In genomic region chr13:113210834-113211233, GRCh38 we compare ENCODE assay signal across 11 cellular contexts. TPM values are rescaled to one million over a fixed set of nuclear protein-coding genes. Genes with fewer than 3 reads are reported as not detected.
A peak's percentile ranks its signal among the peaks of the same experiment; 100 is the strongest.
DNase-seq lines count a peak whose midpoint lies in the region; ATAC-seq and TF ChIP-seq lines count a peak whose summit lies in the region.
"Had no signal": no experiment of that assay in that cellular context is flagged by ENCODE, and none has a peak within 500 bp of the region (broad histone marks: within the 10 kb centered on the region; RNA-seq: fewer than 3 reads in every experiment).

No MANE protein-coding gene starts in this region.

- H3K27me3 ChIP-seq in heart right ventricle, result no peaks in the 10 kb centered on the region
- no peaks in the 10 kb centered on the region for H3K27me3 ChIP-seq in thoracic aorta (replicated peaks; ENCODE audit: insufficient read depth)

- H3K9ac ChIP-seq in SK-N-MC (ENCODE audit: insufficient read length), result peak overlapping the region; percentile 68

- ATAC-seq in heart right ventricle (no peak), left ventricle myocardium superior (no peak), thoracic aorta (ENCODE audit: insufficient number of reproducible peaks, low FRiP score, low read depth) (no peak), HG03095 (IDR thresholded peaks at IDR 0.05; ENCODE audit: unreplicated experiment) (no peak)

- TF ChIP-seq CTCF in heart right ventricle (IDR thresholded peaks at IDR 0.05) (no peak), fibroblast of the aortic adventitia (IDR thresholded peaks at IDR 0.05; ENCODE audit: insufficient read depth, low read length) (no peak), thoracic aorta (IDR thresholded peaks at IDR 0.05) (no peak)

- intact Hi-C loops in heart right ventricle (cut with DNase I), result loop anchor here in 3 of 10 donors (10.0 kb wide), 2 partner anchors 56 to 266 kb away; partner anchors contain the start of gene PROZ (in 1 of the 3)
- intact Hi-C loops in left ventricle myocardium superior (cut with micrococcal nuclease), result no loop called here

- WGBS in heart right ventricle, 2 donors, result 59 to 72% methylated on average over 6 of the region's 6 CpGs

- peaks cover 4 to 81% (median 67%) of the 10 kb centered on the region in 9 donors for H3K4me1 ChIP-seq in heart right ventricle
- H3K4me1 ChIP-seq in thoracic aorta (ENCODE audit: control insufficient read depth in 1 of 2, low read depth in 2 of 2), result peaks cover 23 to 57% of the 10 kb centered on the region in 2 donors

- DNase-seq in heart right ventricle, result no peak
- no peak for DNase-seq in left ventricle myocardium superior
- DNase-seq in SK-N-MC (ENCODE audit: low read depth, low spot score), result no peak
- no peak for DNase-seq in fibroblast of the aortic adventitia (ENCODE audit: low read depth)
- DNase-seq in thoracic aorta (ENCODE audit: low spot score), result no peak
- no peak for DNase-seq in retina
- no peak for DNase-seq in NCI-H1048 (lab: John Stamatoyannopoulos, UW)
- DNase-seq: activated CD4-positive, alpha-beta T cell treated with anti-CD3 and anti-CD28 coated beads for 1 hour had no signal

- no peaks in the 10 kb centered on the region for H3K9me3 ChIP-seq in heart right ventricle
- H3K9me3 ChIP-seq in SK-N-MC (ENCODE audit: low read depth, low read length), result no peaks in the 10 kb centered on the region
- no peaks in the 10 kb centered on the region for H3K9me3 ChIP-seq in thoracic aorta

- H3K36me3 ChIP-seq in heart right ventricle (peaks cover 0 to 39% (median 0%) of the 10 kb centered on the region in 9 donors), SK-N-MC (ENCODE audit: insufficient read depth, low read length) (peaks cover 33% of the 10 kb centered on the region), thoracic aorta (no peaks in the 10 kb centered on the region)

- H3K4me3 ChIP-seq in heart right ventricle (peak overlapping the region in 6 of 10 donors; percentile 71 to 98 (median 86)), SK-N-MC (peak overlapping the region; percentile 87), fibroblast of the aortic adventitia (ENCODE audit: low read depth, low read length) (peak overlapping the region; percentile 38), thoracic aorta (peak overlapping the region; percentile 82)

- peak overlapping the region in 1 of 10 donors; percentile 99 for H3K27ac ChIP-seq in heart right ventricle
- peak overlapping the region; percentile 79; the same call in 1 of the 2 replicates for H3K27ac ChIP-seq in SK-N-MC
- no peak overlapping the region for H3K27ac ChIP-seq in thoracic aorta

RNA-seq across cellular contexts. Expression of gene CUL4A, which starts 1.4 kb away (rescaled TPM):
- total RNA-seq in heart right ventricle, result 100 to 1,000 TPM in 9 of 10 donors, 10 to 100 TPM in 1; 84.7 to 141 (median 112) TPM
- polyA plus RNA-seq in heart right ventricle, result 10 to 100 TPM; 35.8 to 46.1 TPM
- total RNA-seq in left ventricle myocardium superior, result 160 TPM
- total RNA-seq in fibroblast of the aortic adventitia (ENCODE audit: low replicate concordance), result 58.1 and 114 TPM in 2 replicates
- 100 to 1,000 TPM; 112 to 156 TPM for total RNA-seq in thoracic aorta

RNA-seq across cellular contexts. Expression of gene PCID2, which starts 2.4 kb away (rescaled TPM):
- total RNA-seq in heart right ventricle, result 10 to 100 TPM; 42.3 to 74.0 (median 47.3) TPM
- 10 to 100 TPM; 38.9 to 60.1 TPM for polyA plus RNA-seq in heart right ventricle
- total RNA-seq in left ventricle myocardium superior, result 61.3 TPM
- 55.0 and 77.4 TPM in 2 replicates for total RNA-seq in fibroblast of the aortic adventitia (ENCODE audit: low replicate concordance)
- 10 to 100 TPM; 46.8 to 55.4 TPM for total RNA-seq in thoracic aorta

RNA-seq across cellular contexts. Expression of gene PROZ, which starts 52.4 kb away (rescaled TPM):
- total RNA-seq in heart right ventricle, result under 1 TPM in 1 of 10 donors, not detected in 9; 0.20 TPM
- under 1 TPM in 1 of 2 donors, not detected in 1; 0.03 TPM for polyA plus RNA-seq in heart right ventricle
- not detected for total RNA-seq in left ventricle myocardium superior
- total RNA-seq in fibroblast of the aortic adventitia (ENCODE audit: low replicate concordance), result not detected in 2 replicates
- total RNA-seq in thoracic aorta, result not detected
- total RNA-seq: ureter had no signal
- polyA plus RNA-seq: esophagus had no signal
